1 cellular context compared by ENCODE assay signal in genomic region chr16:88809676-88810165, GRCh38.
TF ChIP-seq lines count a peak whose summit lies in the region.

No MANE protein-coding gene starts in this region.

TF ChIP-seq in K562, 482 proteins besides CTCF, POLR2A, EP300 and RAD21 (continues in another document):
- 0 out of 4 replicates have a peak, but pooled peaks of 1 of the 2 experiments have one; percentile 6 for TF ChIP-seq ETV6 (IDR thresholded peaks at IDR 0.05; ENCODE audit: borderline replicate concordance in 1 of 2, low read depth in 2 of 2, low read length in 1 of 2)
- no peak for TF ChIP-seq ETV6 (CRISPR knock-in tag; IDR thresholded peaks at IDR 0.05; ENCODE audit: borderline replicate concordance)
- 0 out of 2 replicates have a peak, but pooled peaks have one; percentile 4 for TF ChIP-seq RUNX1 (IDR thresholded peaks at IDR 0.05; ENCODE audit: low read depth)
- TF ChIP-seq SUPT5H (IDR thresholded peaks at IDR 0.05) = peak; percentile 81
- TF ChIP-seq MYC (IDR thresholded peaks at IDR 0.05; ENCODE audit: low read depth, low read length) = peak; percentile 2; the same call in 1 of the 2 replicates
- TF ChIP-seq MYC (CRISPR knock-in tag; IDR thresholded peaks at IDR 0.05; ENCODE audit: borderline replicate concordance, low read depth) = no peak
- peak; percentile 80; the same call in 1 of the 2 replicates for TF ChIP-seq TAF15 (IDR thresholded peaks at IDR 0.05; ENCODE audit: low read depth, low read length)
- peak; percentile 88 for TF ChIP-seq POLR2G (IDR thresholded peaks at IDR 0.05; ENCODE audit: low read depth, low read length)
- TF ChIP-seq RBM22 (IDR thresholded peaks at IDR 0.05; ENCODE audit: low read depth, low read length, poor library complexity, severe bottlenecking) = peak; percentile 92
- TF ChIP-seq SRSF7 (optimal IDR thresholded peaks at IDR 0.05; ENCODE audit: low read depth, low read length) = no peak
- TF ChIP-seq PHF8 (IDR thresholded peaks at IDR 0.05; ENCODE audit: borderline replicate concordance, low read length) = peak; percentile 13; the same call in 1 of the 2 replicates
- 0 out of 2 replicates have a peak, but pooled peaks have one; percentile 40 for TF ChIP-seq ZBTB33 (CRISPR knock-in tag; IDR thresholded peaks at IDR 0.05)
- no peak for TF ChIP-seq JUND (IDR thresholded peaks at IDR 0.05; ENCODE audit: borderline replicate concordance, low read depth, low read length)
- TF ChIP-seq JUND (tag; IDR thresholded peaks at IDR 0.05; ENCODE audit: borderline replicate concordance, low read depth, low read length) = no peak
- TF ChIP-seq ZFP91 (CRISPR knock-in tag; IDR thresholded peaks at IDR 0.05) = no peak
- peak; percentile 61 for TF ChIP-seq CHD2 (IDR thresholded peaks at IDR 0.05; ENCODE audit: low read depth, low read length)
- TF ChIP-seq ZBED1 (IDR thresholded peaks at IDR 0.05) = peak; percentile 74
- TF ChIP-seq ZHX1 (conservative IDR thresholded peaks at IDR 0.05; ENCODE audit: low read length) = no peak
- TF ChIP-seq YY1 (IDR thresholded peaks at IDR 0.05; ENCODE audit: borderline replicate concordance in 1 of 3, control insufficient read depth in 1 of 3, extremely low read depth in 1 of 3, insufficient read depth in 3 of 3, insufficient read length in 1 of 3, insufficient replicate concordance in 2 of 3, low read depth in 1 of 3, low read length in 2 of 3) = peak in 1 of 3 experiments; percentile 3
- 0 out of 2 replicates have a peak, but pooled peaks have one; percentile 9 for TF ChIP-seq ZBTB9 (CRISPR knock-in tag; IDR thresholded peaks at IDR 0.05)
- TF ChIP-seq TCF7L2 (IDR thresholded peaks at IDR 0.05; ENCODE audit: low read depth, low read length) = no peak
- TF ChIP-seq CHD7 (IDR thresholded peaks at IDR 0.05; ENCODE audit: low read depth, low read length) = peak; percentile 20
- TF ChIP-seq HMGXB4 (CRISPR knock-in tag; IDR thresholded peaks at IDR 0.05) = peak; percentile 85; the same call in 1 of the 2 replicates
- no peak for TF ChIP-seq MLLT1 (IDR thresholded peaks at IDR 0.05)
- peak; percentile 91 for TF ChIP-seq POLR2AphosphoS2 (IDR thresholded peaks at IDR 0.05; ENCODE audit: low read length)
- TF ChIP-seq HMGN3 (IDR thresholded peaks at IDR 0.05; ENCODE audit: borderline replicate concordance, extremely low read depth, insufficient read length, low read depth, low read length) = peak; percentile 58
- TF ChIP-seq ZBTB1 (CRISPR knock-in tag; IDR thresholded peaks at IDR 0.05; ENCODE audit: borderline replicate concordance, low read depth) = 0 out of 2 replicates have a peak, but pooled peaks have one; percentile 27
- no peak for TF ChIP-seq TCFL5 (CRISPR knock-in tag; conservative IDR thresholded peaks at IDR 0.05)
- 0 out of 2 replicates have a peak, but pooled peaks have one; percentile 3 for TF ChIP-seq TEAD4 (IDR thresholded peaks at IDR 0.05; ENCODE audit: low read length)
- no peak for TF ChIP-seq TEAD4 (CRISPR knock-in tag; IDR thresholded peaks at IDR 0.05; ENCODE audit: borderline replicate concordance)
- TF ChIP-seq MYNN (IDR thresholded peaks at IDR 0.05) = peak; percentile 28; the same call in 1 of the 2 replicates
- no peak for TF ChIP-seq MYNN (CRISPR knock-in tag; IDR thresholded peaks at IDR 0.05)
- TF ChIP-seq NCOR1 (IDR thresholded peaks at IDR 0.05) = peak; percentile 24; the same call in 1 of the 2 replicates
- TF ChIP-seq THRAP3 (IDR thresholded peaks at IDR 0.05; ENCODE audit: borderline replicate concordance) = 0 out of 2 replicates have a peak, but pooled peaks have one; percentile 4
- 0 out of 2 replicates have a peak, but pooled peaks have one; percentile 15 for TF ChIP-seq CBX1 (IDR thresholded peaks at IDR 0.05; ENCODE audit: low read depth)
